Comparison of ENCODE assay signal across 10 cellular contexts in the genomic region with DNA sequence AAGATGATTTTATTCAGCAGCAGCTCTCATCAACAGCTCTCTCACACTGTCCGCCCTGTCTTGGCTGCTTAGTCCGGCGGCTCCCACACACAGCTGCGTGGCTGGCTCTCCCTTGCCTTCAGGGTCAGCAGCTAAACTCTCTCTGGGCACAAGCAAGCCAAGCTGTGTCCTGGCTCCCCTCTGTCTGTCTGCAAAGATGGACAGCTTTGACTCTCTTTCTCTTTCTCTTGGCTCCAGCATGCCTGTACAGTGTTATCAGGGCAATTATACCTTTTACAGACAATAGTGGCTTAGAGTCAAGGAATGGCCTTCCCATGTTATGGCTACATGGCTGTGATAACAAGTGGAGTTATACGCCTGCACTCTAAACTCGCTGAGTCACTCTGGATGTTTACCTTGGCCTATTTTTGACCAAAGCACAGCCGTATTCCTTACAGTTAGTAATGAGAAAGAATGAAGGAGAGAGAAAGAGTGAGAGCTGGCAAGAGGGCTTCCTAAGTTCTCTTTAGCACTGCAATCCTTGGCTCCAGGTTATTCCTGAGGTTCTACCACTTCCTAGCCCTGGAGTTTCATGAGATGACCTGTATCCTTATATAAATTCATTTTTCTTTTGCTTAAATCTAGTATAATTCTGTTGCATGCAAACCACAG. TPM values are rescaled to one million over a fixed set of nuclear protein-coding genes. Genes with fewer than 3 reads are reported as not detected.
DNase-seq lines count a peak whose midpoint lies in the region; FAIRE-seq and TF ChIP-seq lines count a peak whose summit lies in the region.
"Had no signal": no experiment of that assay in that cellular context is flagged by ENCODE, and none has a peak within 500 bp of the region (broad histone marks: within the 10 kb centered on the region; RNA-seq: fewer than 3 reads in every experiment).

No MANE protein-coding gene starts in this region.

- H3K36me3 ChIP-seq in fibroblast of lung (ENCODE audit: control insufficient read depth, insufficient read depth, low read length) (no peaks in the 10 kb centered on the region), kidney (ENCODE audit: control insufficient read depth in 1 of 2, insufficient read depth in 2 of 2, low read length in 2 of 2) (no peaks in the 10 kb centered on the region)

- no peaks in the 10 kb centered on the region for H3K27me3 ChIP-seq in fibroblast of lung (ENCODE audit: control insufficient read depth, insufficient read depth, low read length)

- H3K9me3 ChIP-seq in fibroblast of lung (ENCODE audit: control insufficient read depth, insufficient read depth, low read depth, low read length) (no peaks in the 10 kb centered on the region), kidney (ENCODE audit: control insufficient read depth in 1 of 2, low read length in 2 of 2) (no peaks in the 10 kb centered on the region)
- H3K9me3 ChIP-seq: Caco-2 had no signal

- intact Hi-C loops in kidney (cut with DNase I) = no loop called here

- H3K4me2 ChIP-seq in fibroblast of lung (ENCODE audit: extremely low read depth, insufficient read depth, low read length) = peak overlapping the region; percentile 69

- no peak for TF ChIP-seq CTCF in AG09309 (IDR thresholded peaks at IDR 0.05; ENCODE audit: control insufficient read depth, insufficient read depth, low read depth, low read length, missing control alignments)
- no peak for TF ChIP-seq CTCF in fibroblast of lung (conservative IDR thresholded peaks at IDR 0.05 in 1 of 2, IDR thresholded peaks at IDR 0.05 in 1 of 2; ENCODE audit: low read depth in 1 of 2, low read length in 2 of 2)
- TF ChIP-seq CTCF in kidney (IDR thresholded peaks at IDR 0.05; ENCODE audit: borderline replicate concordance, extremely low read depth, insufficient read depth) = no peak

- DNase-seq in AG09309 (ENCODE audit: low read depth) (peak; percentile 24), OCI-M1 (lab: John Stamatoyannopoulos, UW) (peak; percentile 77), fibroblast of lung (ENCODE audit: low read depth in 2 of 2) (peak; percentile 86 to 91), non-pigmented ciliary epithelial cell (ENCODE audit: low read depth) (peak; percentile 54), kidney (no peak)
- DNase-seq in stimulated activated CD4-positive, alpha-beta T cell treated with anti-CD3 and anti-CD28 coated beads, Interleukin-12 subunit alpha, Interleukin-12 subunit beta, amount 100 ng/mL, for 4 hours = no peak
- no peak for DNase-seq in stimulated activated CD4-positive, alpha-beta T cell treated with anti-CD3 and anti-CD28 coated beads, Interleukin-4, amount 100 ng/mL, for 4 hours
- no peak for DNase-seq in stimulated activated naive CD4-positive, alpha-beta T cell (lab: John Stamatoyannopoulos, UW)
- DNase-seq: retina had no signal

- H3K79me2 ChIP-seq in fibroblast of lung (ENCODE audit: control insufficient read depth, insufficient read depth, low read length) = no peaks in the 10 kb centered on the region

- no peak overlapping the region for H3K4me3 ChIP-seq in AG09309 (ENCODE audit: control insufficient read depth, low read depth, low read length)
- H3K4me3 ChIP-seq in fibroblast of lung (replicated peaks in 1 of 4; ENCODE audit: control extremely low read depth in 1 of 4, insufficient read depth in 1 of 4, low read depth in 3 of 4, low read length in 4 of 4) = peak overlapping the region in 1 of 4 experiments; percentile 4
- H3K4me3 ChIP-seq in kidney (ENCODE audit: low read length in 2 of 2) = no peak overlapping the region

- H3K4me1 ChIP-seq in fibroblast of lung (ENCODE audit: control insufficient read depth, extremely low read depth, insufficient read depth, low read length) (peaks cover 7% of the 10 kb centered on the region), kidney (ENCODE audit: control insufficient read depth in 1 of 2, insufficient read depth in 1 of 2, low read depth in 1 of 2, low read length in 2 of 2) (no peaks in the 10 kb centered on the region)
- H3K4me1 ChIP-seq: Caco-2 had no signal

- no peaks in the 10 kb centered on the region for H4K20me1 ChIP-seq in fibroblast of lung (ENCODE audit: control insufficient read depth, extremely low read depth, insufficient read depth, low read length)

- H3K27ac ChIP-seq in fibroblast of lung (ENCODE audit: insufficient read depth, low read length) = peak overlapping the region; percentile 71
- H3K27ac ChIP-seq in kidney (ENCODE audit: low read depth in 2 of 2, low read length in 2 of 2) = peak overlapping the region in 1 of 2 donors; percentile 1

- peak overlapping the region; percentile 83 for H2AFZ ChIP-seq in fibroblast of lung (ENCODE audit: low read length)

- no peak for FAIRE-seq in kidney (lab: Jason Lieb, UNC)

- H3K9ac ChIP-seq in fibroblast of lung (ENCODE audit: insufficient read depth, low read length) (no peak overlapping the region), kidney (ENCODE audit: low read length in 2 of 2) (no peak overlapping the region)

RNA-seq across cellular contexts. Expression of gene ZSWIM5, which starts 59.9 kb away (rescaled TPM):
- 0.77 and 0.99 TPM in 2 replicates for total RNA-seq in fibroblast of lung
- polyA plus RNA-seq in fibroblast of lung = 0.73 and 0.78 TPM in 2 replicates
- polyA plus RNA-seq in fibroblast of lung (2012) = 0.47 and 0.58 TPM in 2 replicates
- 0.94 and 3.1 TPM in 2 replicates for polyA minus RNA-seq in fibroblast of lung (ENCODE audit: low replicate concordance)
- total RNA-seq in kidney = 4.8 TPM
- 1.9 TPM for polyA plus RNA-seq in kidney (ENCODE audit: insufficient read depth, low read depth, low replicate concordance)

Comparison
In these comparisons a context has a peak if more than half of its experiments do, and no peak if none do; other contexts are left out.
1. DNase-seq: peak in AG09309 (single experiment), OCI-M1 (single experiment), fibroblast of lung (2 of 2) and non-pigmented ciliary epithelial cell (single experiment); none in stimulated activated CD4-positive, alpha-beta T cell treated with anti-CD3 and anti-CD28 coated beads, Interleukin-12 subunit alpha, Interleukin-12 subunit beta, amount 100 ng/mL, for 4 hours (single experiment), stimulated activated CD4-positive, alpha-beta T cell treated with anti-CD3 and anti-CD28 coated beads, Interleukin-4, amount 100 ng/mL, for 4 hours (0 of 2), kidney (single experiment) and stimulated activated naive CD4-positive, alpha-beta T cell (0 of 6).